Comparison of ENCODE assay signal across 1 cellular context in genomic region chr6:151670116-151670515, GRCh38.
TF ChIP-seq lines count a peak whose summit lies in the region.

No MANE protein-coding gene starts in this region.

TF ChIP-seq in HepG2, 621 proteins besides CTCF, POLR2A, EP300 and RAD21 (continued from another document):
- TF ChIP-seq CCAR2 (optimal IDR thresholded peaks at IDR 0.05; ENCODE audit: low read depth, low read length) (no peak), POGZ (CRISPR knock-in tag; IDR thresholded peaks at IDR 0.05) (peak; percentile 35; the same call in 1 of the 2 replicates), CREB3 (CRISPR knock-in tag; IDR thresholded peaks at IDR 0.05) (no peak), NFKB2 (CRISPR knock-in tag; IDR thresholded peaks at IDR 0.05; ENCODE audit: borderline replicate concordance) (no peak)
TF ChIP-seq in HepG2: peak in this region for 1.
